Comparison of ENCODE assay signal across 22 cellular contexts in genomic region chr7:135856356-135857144, GRCh38.
DNase-seq lines count a peak whose midpoint lies in the region; ATAC-seq and TF ChIP-seq lines count a peak whose summit lies in the region.
"Had no signal": no experiment of that assay in that cellular context is flagged by ENCODE, and none has a peak within 500 bp of the region (broad histone marks: within the 10 kb centered on the region; RNA-seq: fewer than 3 reads in every experiment).

No MANE protein-coding gene starts in this region.

- no peaks in the 10 kb centered on the region for H3K36me3 Mint-ChIP-seq in activated CD4-positive, alpha-beta T cell treated with anti-CD3 and anti-CD28 coated beads, Interleukin-2, amount 10 ng/mL, durations not matched to agents 24 days and 14 days (ENCODE audit: low read depth)
- H3K36me3 Mint-ChIP-seq in immature natural killer cell, result peaks cover 0 to 4% (median 3%) of the 10 kb centered on the region in 3 donors
- H3K36me3 Mint-ChIP-seq: CD8-positive, alpha-beta T cell; natural killer cell had no signal

- no peaks in the 10 kb centered on the region for H3K4me1 Mint-ChIP-seq in activated CD4-positive, alpha-beta T cell treated with anti-CD3 and anti-CD28 coated beads, Interleukin-2, amount 10 ng/mL, durations not matched to agents 24 days and 14 days
- H3K4me1 Mint-ChIP-seq in immature natural killer cell, result peaks cover 7% of the 10 kb centered on the region in 2 donors

- H3K4me3 Mint-ChIP-seq in activated CD4-positive, alpha-beta T cell treated with anti-CD3 and anti-CD28 coated beads, Interleukin-2, amount 10 ng/mL, durations not matched to agents 24 days and 14 days, result no peak overlapping the region
- no peak overlapping the region for H3K4me3 Mint-ChIP-seq in immature natural killer cell
- H3K4me3 Mint-ChIP-seq: activated CD8-positive, alpha-beta T cell treated with anti-CD3 and anti-CD28 coated beads, Interleukin-2, amount 10 ng/mL, durations not matched to agents 7 days and 5 days; CD8-positive, alpha-beta T cell; natural killer cell had no signal

- in situ Hi-C loops in astrocyte of the cerebellum (cut with HindIII; ENCODE audit: low sequenced_read_pairs), result no loop called here

- TF ChIP-seq CTCF in astrocyte of the cerebellum (IDR thresholded peaks at IDR 0.05; ENCODE audit: low read depth, low read length, missing control alignments) (no peak), foreskin keratinocyte (conservative IDR thresholded peaks at IDR 0.05) (no peak)

- ATAC-seq in foreskin keratinocyte (peak; percentile 82), HG03520 (IDR thresholded peaks at IDR 0.05; ENCODE audit: unreplicated experiment) (no peak), GM21526 (IDR thresholded peaks at IDR 0.05; ENCODE audit: low FRiP score, unreplicated experiment) (no peak)
- ATAC-seq: activated CD8-positive, alpha-beta T cell treated with anti-CD3 and anti-CD28 coated beads, Interleukin-2, amount 10 ng/mL, durations not matched to agents 7 days and 5 days; CD8-positive, alpha-beta T cell; natural killer cell had no signal

- H3K27me3 Mint-ChIP-seq in activated CD4-positive, alpha-beta T cell treated with anti-CD3 and anti-CD28 coated beads, Interleukin-2, amount 10 ng/mL, durations not matched to agents 24 days and 14 days, result peaks cover 7% of the 10 kb centered on the region
- peaks cover 0 to 5% (median 0%) of the 10 kb centered on the region in 3 donors for H3K27me3 Mint-ChIP-seq in immature natural killer cell (ENCODE audit: low read depth in 3 of 3)

- H3K27ac Mint-ChIP-seq in activated CD4-positive, alpha-beta T cell treated with anti-CD3 and anti-CD28 coated beads, Interleukin-2, amount 10 ng/mL, durations not matched to agents 24 days and 14 days, result no peak overlapping the region
- no peak overlapping the region for H3K27ac Mint-ChIP-seq in immature natural killer cell
- H3K27ac Mint-ChIP-seq: activated CD8-positive, alpha-beta T cell treated with anti-CD3 and anti-CD28 coated beads, Interleukin-2, amount 10 ng/mL, durations not matched to agents 7 days and 5 days; activated T-helper 2 cell treated with anti-CD3 and anti-CD28 coated beads, Interferon-gamma antibody, Interleukin-2, Interleukin-4, amounts not matched to agents 10 μg/mL and 5 μg/mL and 100 μg/mL, durations not matched to agents 14 hours and 24 hours and 36 hours; CD8-positive, alpha-beta T cell; natural killer cell had no signal

- H3K27ac ChIP-seq in foreskin keratinocyte, result peak overlapping the region; percentile 42
- H3K27ac ChIP-seq: right lobe of liver had no signal

- H3K27me3 ChIP-seq in foreskin keratinocyte, result no peaks in the 10 kb centered on the region
- H3K27me3 ChIP-seq: right lobe of liver had no signal

- DNase-seq in activated CD4-positive, alpha-beta T cell treated with anti-CD3 and anti-CD28 coated beads, Interleukin-2, amount 10 ng/mL, durations not matched to agents 24 days and 14 days, result peak; percentile 2
- no peak for DNase-seq in activated CD4-positive, alpha-beta T cell treated with anti-CD3 and anti-CD28 coated beads for 1 hour
- DNase-seq in astrocyte of the cerebellum (ENCODE audit: low read depth) (peak; percentile 87), foreskin keratinocyte (peak in 1 of 2 donors; percentile 65), immature natural killer cell (no peak), GDM1 (lab: John Stamatoyannopoulos, UW) (no peak)
- DNase-seq: 8988T; activated CD8-positive, alpha-beta T cell treated with anti-CD3 and anti-CD28 coated beads, Interleukin-2, amount 10 ng/mL, durations not matched to agents 7 days and 5 days; aorta; CD8-positive, alpha-beta T cell; effector CD8-positive, alpha-beta T cell; GF-D8; Kasumi-1; natural killer cell; NCI-H2029; right lobe of liver; Right ventricle myocardium superior; stimulated activated naive CD4-positive, alpha-beta T cell treated with Interleukin-2 at 50 U/mL for 16 hours; T1000 had no signal

- H3K4me1 ChIP-seq in foreskin keratinocyte, result peaks cover 20% of the 10 kb centered on the region
- H3K4me1 ChIP-seq: right lobe of liver had no signal

- no peak overlapping the region for H3K4me3 ChIP-seq in astrocyte of the cerebellum (ENCODE audit: low read depth, low read length)
- H3K4me3 ChIP-seq: right lobe of liver had no signal

- H3K9me3 Mint-ChIP-seq in activated CD4-positive, alpha-beta T cell treated with anti-CD3 and anti-CD28 coated beads, Interleukin-2, amount 10 ng/mL, durations not matched to agents 24 days and 14 days, result peaks cover 7% of the 10 kb centered on the region
- peaks cover 0 to 5% (median 0%) of the 10 kb centered on the region in 6 donors for H3K9me3 Mint-ChIP-seq in immature natural killer cell
- H3K9me3 Mint-ChIP-seq: activated T-helper 2 cell treated with anti-CD3 and anti-CD28 coated beads, Interferon-gamma antibody, Interleukin-2, Interleukin-4, amounts not matched to agents 10 μg/mL and 5 μg/mL and 100 μg/mL, durations not matched to agents 14 hours and 24 hours and 36 hours had no signal

- intact Hi-C loops in activated CD4-positive, alpha-beta T cell treated with anti-CD3 and anti-CD28 coated beads, Interleukin-2, amount 10 ng/mL, durations not matched to agents 24 days and 14 days (cut with micrococcal nuclease), result no loop called here

Comparison
In these comparisons a context has a peak if more than half of its experiments do, and no peak if none do; other contexts are left out.
1. DNase-seq: peak in activated CD4-positive, alpha-beta T cell treated with anti-CD3 and anti-CD28 coated beads, Interleukin-2, amount 10 ng/mL, durations not matched to agents 24 days and 14 days (single experiment) and astrocyte of the cerebellum (single experiment); none in activated CD4-positive, alpha-beta T cell treated with anti-CD3 and anti-CD28 coated beads for 1 hour (single experiment), immature natural killer cell (0 of 3) and GDM1 (single experiment).